30 cellular contexts compared by ENCODE assay signal in genomic region chr22:30432096-30432495, GRCh38. TPM values are rescaled to one million over a fixed set of nuclear protein-coding genes. Genes with fewer than 3 reads are reported as not detected.
"Had no signal": no experiment of that assay in that cellular context is flagged by ENCODE, and none has a peak within 500 bp of the region (broad histone marks: within the 10 kb centered on the region; RNA-seq: fewer than 3 reads in every experiment).

No MANE protein-coding gene starts in this region.

- ATAC-seq: activated T-cell treated with anti-CD3 and anti-CD28 coated beads, Interleukin-2, amount 50 U/mL, for 72 hours; Right ventricle myocardium inferior had no signal

- H3K9ac ChIP-seq: KMS-11 had no signal

- H3K4me3 Mint-ChIP-seq: activated CD4-positive, alpha-beta memory T cell treated with anti-CD3 and anti-CD28 coated beads for 36 hours; activated CD4-positive, alpha-beta T cell treated with anti-CD3 and anti-CD28 coated beads, Interleukin-2, amount 10 ng/mL, durations not matched to agents 7 days and 5 days; activated naive CD4-positive, alpha-beta T cell treated with anti-CD3 and anti-CD28 coated beads, Interleukin-2, amount 10 ng/mL, durations not matched to agents 7 days and 5 days; activated naive CD8-positive, alpha-beta T cell treated with anti-CD3 and anti-CD28 coated beads for 36 hours; activated T-cell treated with anti-CD3 and anti-CD28 coated beads, Interleukin-2, amount 50 U/mL, for 72 hours had no signal

- H3K27me3 Mint-ChIP-seq: activated CD4-positive, alpha-beta memory T cell treated with anti-CD3 and anti-CD28 coated beads for 36 hours; activated naive CD8-positive, alpha-beta T cell treated with anti-CD3 and anti-CD28 coated beads for 36 hours had no signal

- H3K27ac Mint-ChIP-seq: activated CD4-positive, alpha-beta memory T cell treated with anti-CD3 and anti-CD28 coated beads for 36 hours; activated CD4-positive, alpha-beta T cell treated with anti-CD3 and anti-CD28 coated beads, Interleukin-2, amount 10 ng/mL, durations not matched to agents 7 days and 5 days; activated naive CD4-positive, alpha-beta T cell treated with anti-CD3 and anti-CD28 coated beads, Interleukin-2, amount 10 ng/mL, durations not matched to agents 7 days and 5 days; activated naive CD8-positive, alpha-beta T cell treated with anti-CD3 and anti-CD28 coated beads for 36 hours; activated T-cell treated with anti-CD3 and anti-CD28 coated beads, Interleukin-2, amount 50 U/mL, for 72 hours; activated T-helper 2 cell treated with anti-CD3 and anti-CD28 coated beads, Interferon-gamma antibody, Interleukin-2, Interleukin-4, amounts not matched to agents 10 μg/mL and 5 μg/mL and 100 μg/mL, durations not matched to agents 14 hours and 24 hours and 36 hours had no signal

- DNase-seq: activated CD4-positive, alpha-beta memory T cell treated with anti-CD3 and anti-CD28 coated beads for 36 hours; activated CD4-positive, alpha-beta T cell treated with anti-CD3 and anti-CD28 coated beads, Interleukin-2, amount 10 ng/mL, durations not matched to agents 7 days and 5 days; activated CD4-positive, CD25-positive, alpha-beta regulatory T cell; activated CD8-positive, alpha-beta memory T cell treated with anti-CD3 and anti-CD28 coated beads, Interleukin-2, amount 50 U/mL, for 4 hours; activated gamma-delta T cell treated with Interleukin-2 at 50 U/mL for 16 hours; activated naive CD4-positive, alpha-beta T cell treated with anti-CD3 and anti-CD28 coated beads, Interleukin-2, amount 10 ng/mL, durations not matched to agents 7 days and 5 days; activated naive CD8-positive, alpha-beta T cell treated with anti-CD3 and anti-CD28 coated beads for 36 hours; activated T-cell treated with anti-CD3 and anti-CD28 coated beads, Interleukin-2, amount 50 U/mL, for 72 hours; brain microvascular endothelial cell; NCI-H1092; NCI-H1417; NCI-H1930; NCI-H2107; NCI-H2171 treated with DMSO at 0.1 percent for 48 hours; NCI-H226; NCI-H526 treated with DMSO at 0.1 percent for 48 hours; NCI-H82; RPMI8226; T-helper 1 cell had no signal

- H3K4me3 ChIP-seq: cardiac muscle cell, SK-N-MC had no signal

- H3K27ac ChIP-seq: brain microvascular endothelial cell, cardiac muscle cell, KMS-11, SK-N-MC, VCaP had no signal

RNA-seq across cellular contexts. Expression of gene SEC14L3, which starts 39.7 kb away (rescaled TPM):
- total RNA-seq: activated CD4-positive, alpha-beta memory T cell treated with anti-CD3 and anti-CD28 coated beads for 36 hours; activated CD4-positive, alpha-beta T cell treated with anti-CD3 and anti-CD28 coated beads, Interleukin-2, amount 10 ng/mL, durations not matched to agents 7 days and 5 days; activated naive CD8-positive, alpha-beta T cell treated with anti-CD3 and anti-CD28 coated beads for 36 hours; activated T-cell treated with anti-CD3 and anti-CD28 coated beads, Interleukin-2, amount 50 U/mL, for 72 hours; activated T-helper 2 cell treated with anti-CD3 and anti-CD28 coated beads, Interferon-gamma antibody, Interleukin-2, Interleukin-4, amounts not matched to agents 10 μg/mL and 5 μg/mL and 100 μg/mL, durations not matched to agents 14 hours and 24 hours and 36 hours; cardiac muscle cell; MCF 10A; NCI-H460; OCI-LY7; Right ventricle myocardium inferior; T-helper 2 cell treated with Interferon-gamma antibody and Interleukin-4, amounts not matched to agents 100 ng/mL and 5 ng/mL, for 36 hours had no signal
- polyA plus RNA-seq: adipose tissue, cardiac muscle cell had no signal
